In genomic region chr15:80709542-80709941, GRCh38 we compare ENCODE assay signal across 20 cellular contexts. TPM values are rescaled to one million over a fixed set of nuclear protein-coding genes. Genes with fewer than 3 reads are reported as not detected.
A peak's percentile ranks its signal among the peaks of the same experiment; 100 is the strongest.
DNase-seq lines count a peak whose midpoint lies in the region; ATAC-seq, FAIRE-seq and TF ChIP-seq lines count a peak whose summit lies in the region.
"Had no signal": no experiment of that assay in that cellular context is flagged by ENCODE, and none has a peak within 500 bp of the region (broad histone marks: within the 10 kb centered on the region; RNA-seq: fewer than 3 reads in every experiment).

No MANE protein-coding gene starts in this region.

- H4K20me1 ChIP-seq in PC-3 (ENCODE audit: low read length): 0 out of 2 replicates have a peak, but pooled peaks cover 4% of the 10 kb centered on the region

- no peak overlapping the region; the same call in 1 of the 2 replicates for H3K4me3 ChIP-seq in PC-3 (ENCODE audit: low read length)
- H3K4me3 ChIP-seq in kidney (ENCODE audit: low read length in 2 of 2): no peak overlapping the region
- H3K4me3 ChIP-seq in transverse colon: no peak overlapping the region

- peak; percentile 73 for ATAC-seq in PC-3
- no peak for ATAC-seq in activated CD4-positive, alpha-beta T cell treated with anti-CD3 and anti-CD28 coated beads for 36 hours
- ATAC-seq: stimulated activated memory B cell treated with anti-CD40 and anti-IgM and Interleukin-4, amounts not matched to agents 10 μg/mL and 1 μg/mL and 100 μg/mL, for 72 hours had no signal

- H3K9me3 Mint-ChIP-seq in activated CD4-positive, alpha-beta T cell treated with anti-CD3 and anti-CD28 coated beads for 36 hours (ENCODE audit: low read depth): no peaks in the 10 kb centered on the region
- H3K9me3 Mint-ChIP-seq: activated naive CD4-positive, alpha-beta T cell treated with anti-CD3 and anti-CD28 coated beads, Interleukin-2, amount 10 ng/mL, durations not matched to agents 7 days and 5 days; CD14-positive monocyte; stimulated activated memory B cell treated with anti-CD40 and anti-IgM and Interleukin-4, amounts not matched to agents 10 μg/mL and 1 μg/mL and 100 μg/mL, for 72 hours; T-helper 2 cell treated with Interferon-gamma antibody and Interleukin-4, amounts not matched to agents 5 μg/mL and 100 μg/mL, for 36 hours had no signal

- H3K9ac ChIP-seq in PC-3 (ENCODE audit: low read length): no peak overlapping the region
- no peak overlapping the region for H3K9ac ChIP-seq in kidney (ENCODE audit: low read length in 2 of 2)

- H3K36me3 ChIP-seq in PC-3 (ENCODE audit: low read depth, low read length) (peaks cover 10% of the 10 kb centered on the region; the same call in 1 of the 2 replicates), kidney (ENCODE audit: control insufficient read depth in 1 of 2, insufficient read depth in 2 of 2, low read length in 2 of 2) (no peaks in the 10 kb centered on the region), transverse colon (no peaks in the 10 kb centered on the region)
- H3K36me3 ChIP-seq: brain microvascular endothelial cell, neutrophil had no signal

- intact Hi-C loops in PC-3 (cut with micrococcal nuclease): no loop called here
- intact Hi-C loops in kidney (cut with DNase I): no loop called here
- intact Hi-C loops in transverse colon (cut with DNase I; ENCODE audit: low total_unique reads): loop anchor here (5.0 kb wide), 1 partner anchor 68 kb away; the partner anchor contains the start of gene CEMIP
- intact Hi-C loops in activated CD4-positive, alpha-beta T cell treated with anti-CD3 and anti-CD28 coated beads for 36 hours (cut with DNase I, micrococcal nuclease): no loop called here

- peaks cover 25% of the 10 kb centered on the region for H3K4me1 ChIP-seq in PC-3 (ENCODE audit: insufficient read depth, low read length)
- peaks cover 6 to 9% of the 10 kb centered on the region in 2 donors for H3K4me1 ChIP-seq in kidney (ENCODE audit: control insufficient read depth in 1 of 2, insufficient read depth in 1 of 2, low read depth in 1 of 2, low read length in 2 of 2)
- H3K4me1 ChIP-seq in transverse colon: peaks cover 5 to 63% (median 15%) of the 10 kb centered on the region in 4 donors

- no peaks in the 10 kb centered on the region for H3K27me3 Mint-ChIP-seq in activated CD4-positive, alpha-beta T cell treated with anti-CD3 and anti-CD28 coated beads for 36 hours
- H3K27me3 Mint-ChIP-seq: stimulated activated memory B cell treated with anti-CD40 and anti-IgM and Interleukin-4, amounts not matched to agents 10 μg/mL and 1 μg/mL and 100 μg/mL, for 72 hours had no signal

- TF ChIP-seq POLR2A in transverse colon (IDR thresholded peaks at IDR 0.05): no peak

- H3K4me1 Mint-ChIP-seq in activated CD4-positive, alpha-beta T cell treated with anti-CD3 and anti-CD28 coated beads for 36 hours: peaks cover 20% of the 10 kb centered on the region
- H3K4me1 Mint-ChIP-seq: stimulated activated memory B cell treated with anti-CD40 and anti-IgM and Interleukin-4, amounts not matched to agents 10 μg/mL and 1 μg/mL and 100 μg/mL, for 72 hours had no signal

- H3K79me2 ChIP-seq in PC-3 (ENCODE audit: low read length): peaks cover 90% of the 10 kb centered on the region

- H3K27me3 ChIP-seq in PC-3 (ENCODE audit: low read length): no peaks in the 10 kb centered on the region
- H3K27me3 ChIP-seq in transverse colon: no peaks in the 10 kb centered on the region
- H3K27me3 ChIP-seq: brain microvascular endothelial cell, neutrophil had no signal

- POLR2A ChIA-PET in PC-3 (lab: Charles Lee; ENCODE audit: unreplicated experiment): no interaction called here
- POLR2A ChIA-PET in activated CD4-positive, alpha-beta T cell treated with anti-CD3 and anti-CD28 coated beads for 36 hours (lab: Charles Lee): no interaction called here

- no peaks in the 10 kb centered on the region for H3K9me2 ChIP-seq in PC-3 (replicated peaks; ENCODE audit: low read length)

- CTCF ChIA-PET in PC-3 (lab: Charles Lee): no interaction called here
- CTCF ChIA-PET in activated CD4-positive, alpha-beta T cell treated with anti-CD3 and anti-CD28 coated beads for 36 hours (lab: Charles Lee): no interaction called here

- no peaks in the 10 kb centered on the region for H3F3A ChIP-seq in PC-3 (ENCODE audit: low read length, unreplicated experiment)

- no peaks in the 10 kb centered on the region for H3K9me3 ChIP-seq in PC-3 (ENCODE audit: low read length)
- no peaks in the 10 kb centered on the region for H3K9me3 ChIP-seq in kidney (ENCODE audit: control insufficient read depth in 1 of 2, low read length in 2 of 2)
- no peaks in the 10 kb centered on the region for H3K9me3 ChIP-seq in transverse colon
- H3K9me3 ChIP-seq: neutrophil had no signal

- TF ChIP-seq CTCF in PC-3 (conservative IDR thresholded peaks at IDR 0.05; ENCODE audit: low read depth, low read length) (no peak), kidney (IDR thresholded peaks at IDR 0.05; ENCODE audit: borderline replicate concordance, extremely low read depth, insufficient read depth) (no peak), transverse colon (IDR thresholded peaks at IDR 0.05) (no peak)

- in situ Hi-C loops in transverse colon (cut with MboI; ENCODE audit: low pct_ligation_motif_present in 1 of 4, low pct_unique_long_range_greater_than_20kb in 1 of 4, low sequenced_read_pairs in 3 of 4): no loop called here

- H3K27ac Mint-ChIP-seq in activated CD4-positive, alpha-beta T cell treated with anti-CD3 and anti-CD28 coated beads for 36 hours: no peak overlapping the region
- H3K27ac Mint-ChIP-seq: activated naive CD4-positive, alpha-beta T cell treated with anti-CD3 and anti-CD28 coated beads, Interleukin-2, amount 10 ng/mL, durations not matched to agents 7 days and 5 days; CD14-positive monocyte; stimulated activated memory B cell treated with anti-CD40 and anti-IgM and Interleukin-4, amounts not matched to agents 10 μg/mL and 1 μg/mL and 100 μg/mL, for 72 hours; T-helper 2 cell treated with Interferon-gamma antibody and Interleukin-4, amounts not matched to agents 5 μg/mL and 100 μg/mL, for 36 hours had no signal

- 47 to 59% methylated on average over 6 of the region's 6 CpGs for WGBS in transverse colon (ENCODE audit: low coverage in 1 of 2), 2 donors

- no peak overlapping the region for H2AFZ ChIP-seq in PC-3 (ENCODE audit: low read length)

- FAIRE-seq in kidney (lab: Jason Lieb, UNC): no peak
- FAIRE-seq: GM12891 had no signal

- no peaks in the 10 kb centered on the region for H3K36me3 Mint-ChIP-seq in activated CD4-positive, alpha-beta T cell treated with anti-CD3 and anti-CD28 coated beads for 36 hours (ENCODE audit: low read depth)
- H3K36me3 Mint-ChIP-seq: activated naive CD4-positive, alpha-beta T cell treated with anti-CD3 and anti-CD28 coated beads, Interleukin-2, amount 10 ng/mL, durations not matched to agents 7 days and 5 days; CD14-positive monocyte; stimulated activated memory B cell treated with anti-CD40 and anti-IgM and Interleukin-4, amounts not matched to agents 10 μg/mL and 1 μg/mL and 100 μg/mL, for 72 hours had no signal

- DNase-seq in NCI-H1417 (lab: John Stamatoyannopoulos, UW) (peak; percentile 18 to 42 (median 25)), NCI-H1417 treated with DMSO at 0.1 percent for 48 hours (lab: John Stamatoyannopoulos, UW) (no peak), PC-3 (peak; percentile 84), kidney (peak; percentile 85), transverse colon (peak; percentile 81), amniotic stem cell (lab: John Stamatoyannopoulos, UW) (no peak)
- DNase-seq in activated CD4-positive, alpha-beta T cell treated with anti-CD3 and anti-CD28 coated beads for 36 hours: no peak
- no peak for DNase-seq in stimulated activated CD4-positive, alpha-beta T cell treated with anti-CD3 and anti-CD28 coated beads, Interleukin-1b, Interleukin-23, amount 100 ng/mL, for 48 hours
- DNase-seq: 8988T; activated naive CD4-positive, alpha-beta T cell treated with anti-CD3 and anti-CD28 coated beads, Interleukin-2, amount 10 ng/mL, durations not matched to agents 7 days and 5 days; brain microvascular endothelial cell; KBM-7; mesenchymal stem cell; NCI-H1105 treated with DMSO at 0.1 percent for 48 hours; SIG-M5 had no signal

- no peak overlapping the region for H3K4me3 Mint-ChIP-seq in activated CD4-positive, alpha-beta T cell treated with anti-CD3 and anti-CD28 coated beads for 36 hours
- H3K4me3 Mint-ChIP-seq: activated naive CD4-positive, alpha-beta T cell treated with anti-CD3 and anti-CD28 coated beads, Interleukin-2, amount 10 ng/mL, durations not matched to agents 7 days and 5 days; CD14-positive monocyte; stimulated activated memory B cell treated with anti-CD40 and anti-IgM and Interleukin-4, amounts not matched to agents 10 μg/mL and 1 μg/mL and 100 μg/mL, for 72 hours; T-helper 2 cell treated with Interferon-gamma antibody and Interleukin-4, amounts not matched to agents 5 μg/mL and 100 μg/mL, for 36 hours had no signal

- TF ChIP-seq EP300 in transverse colon (IDR thresholded peaks at IDR 0.05; ENCODE audit: low read depth): no peak

- H3K27ac ChIP-seq in PC-3 (ENCODE audit: low read length) (peak overlapping the region; percentile 54), kidney (ENCODE audit: low read depth in 2 of 2, low read length in 2 of 2) (no peak overlapping the region), transverse colon (peak overlapping the region; percentile 65 to 79 (median 70))
- H3K27ac ChIP-seq: brain microvascular endothelial cell, neutrophil had no signal

- H3K4me2 ChIP-seq in PC-3 (ENCODE audit: low read length): peak overlapping the region; percentile 23

- BruUV-seq in PC-3 (replicated peaks; lab: Mats Ljungman, UMichigan): no TSS peak

RNA-seq across cellular contexts. Expression of gene ABHD17C, which starts 14.4 kb away (rescaled TPM):
- total RNA-seq in PC-3 (2014; rRNA removed): 10.3 and 14.2 TPM in 2 replicates
- total RNA-seq in kidney: 18.8 TPM
- 20.6 TPM for polyA plus RNA-seq in kidney (ENCODE audit: insufficient read depth, low read depth, low replicate concordance)
- 10 to 100 TPM; 41.0 to 96.0 (median 72.5) TPM for total RNA-seq in transverse colon
- 1 to 10 TPM; 5.8 to 6.7 TPM for total RNA-seq in activated CD4-positive, alpha-beta T cell treated with anti-CD3 and anti-CD28 coated beads for 36 hours

Comparison
In these comparisons a context has a peak if more than half of its experiments do, and no peak if none do; other contexts are left out.
1. DNase-seq: peak in NCI-H1417 (3 of 3), PC-3 (single experiment), kidney (single experiment) and transverse colon (single experiment); none in NCI-H1417 treated with DMSO at 0.1 percent for 48 hours (single experiment), amniotic stem cell (single experiment), activated CD4-positive, alpha-beta T cell treated with anti-CD3 and anti-CD28 coated beads for 36 hours (single experiment) and stimulated activated CD4-positive, alpha-beta T cell treated with anti-CD3 and anti-CD28 coated beads, Interleukin-1b, Interleukin-23, amount 100 ng/mL, for 48 hours (single experiment).
2. H3K27ac ChIP-seq: peak in PC-3 (single experiment) and transverse colon (4 of 4); none in kidney (0 of 2).